ENCODE assay signal across 28 cellular contexts in genomic region chr16:9381908-9382307, GRCh38.
"Had no signal": no experiment of that assay in that cellular context is flagged by ENCODE, and none has a peak within 500 bp of the region (broad histone marks: within the 10 kb centered on the region; RNA-seq: fewer than 3 reads in every experiment).

No MANE protein-coding gene starts in this region.

- H3K4me3 ChIP-seq: ascending aorta, body of pancreas, breast epithelium, cardiac muscle cell had no signal

- H3K36me3 ChIP-seq: ascending aorta, brain microvascular endothelial cell, breast epithelium, cardiac muscle cell had no signal

- DNase-seq: activated effector memory CD4-positive, alpha-beta T cell treated with anti-CD3 and anti-CD28 coated beads, Interleukin-2, amount 50 U/mL, for 16 hours; activated effector memory CD4-positive, alpha-beta T cell treated with Interleukin-2 at 50 U/mL for 16 hours; activated gamma-delta T cell; activated gamma-delta T cell treated with Interleukin-2 at 50 U/mL for 16 hours; activated naive CD4-positive, alpha-beta T cell; activated naive CD4-positive, alpha-beta T cell treated with anti-CD3 and anti-CD28 coated beads for 36 hours; activated naive CD4-positive, alpha-beta T cell treated with anti-CD3 and anti-CD28 coated beads, Interleukin-2, amount 10 ng/mL, durations not matched to agents 7 days and 5 days; activated naive CD4-positive, alpha-beta T cell treated with anti-CD3 and anti-CD28 coated beads, Interleukin-2, amount 50 U/mL, for 16 hours; activated naive CD4-positive, alpha-beta T cell treated with Interleukin-2 at 50 U/mL for 16 hours; activated naive CD8-positive, alpha-beta T cell treated with anti-CD3 and anti-CD28 coated beads for 36 hours; activated naive CD8-positive, alpha-beta T cell treated with anti-CD3 and anti-CD28 coated beads, Interleukin-2, amount 10 ng/mL, durations not matched to agents 7 days and 5 days; activated naive CD8-positive, alpha-beta T cell treated with anti-CD3 and anti-CD28 coated beads, Interleukin-2, amount 50 U/mL, for 24 hours; activated T-cell treated with anti-CD3 and anti-CD28 coated beads, Interleukin-2, amount 50 U/mL, for 1 hour; activated T-cell treated with anti-CD3 and anti-CD28 coated beads, Interleukin-2, amount 50 U/mL, for 24 hours; activated T-cell treated with anti-CD3 and anti-CD28 coated beads, Interleukin-2, amount 50 U/mL, for 4 hours; activated T-cell treated with anti-CD3 and anti-CD28 coated beads, Interleukin-2, amount 50 U/mL, for 48 hours; activated T-cell treated with anti-CD3 and anti-CD28 coated beads, Interleukin-2, amount 50 U/mL, for 72 hours; amniotic stem cell; aorta; brain microvascular endothelial cell; central memory CD4-positive, alpha-beta T cell; cerebellar nuclear complex had no signal

- H3K27me3 ChIP-seq: ascending aorta, body of pancreas, brain microvascular endothelial cell, cardiac muscle cell had no signal

- H3K9me3 ChIP-seq: ascending aorta, body of pancreas, breast epithelium had no signal

- H3K27ac ChIP-seq: ascending aorta, body of pancreas, brain microvascular endothelial cell, breast epithelium, cardiac muscle cell had no signal

- ATAC-seq: activated naive CD4-positive, alpha-beta T cell treated with anti-CD3 and anti-CD28 coated beads, Interleukin-2, amount 50 U/mL, for 72 hours; activated naive CD8-positive, alpha-beta T cell treated with anti-CD3 and anti-CD28 coated beads, Interleukin-2, amount 50 U/mL, for 24 hours; activated T-cell treated with anti-CD3 and anti-CD28 coated beads, Interleukin-2, amount 50 U/mL, for 4 hours; activated T-cell treated with anti-CD3 and anti-CD28 coated beads, Interleukin-2, amount 50 U/mL, for 72 hours; activated T-helper 17 cell treated with anti-CD3 and anti-CD28 coated beads, Interleukin-2, amount 50 U/mL, for 72 hours; body of pancreas had no signal

- H3K4me1 ChIP-seq: ascending aorta, body of pancreas, breast epithelium had no signal
